ENCODE assay signal across 1 cellular context in the genomic region with DNA sequence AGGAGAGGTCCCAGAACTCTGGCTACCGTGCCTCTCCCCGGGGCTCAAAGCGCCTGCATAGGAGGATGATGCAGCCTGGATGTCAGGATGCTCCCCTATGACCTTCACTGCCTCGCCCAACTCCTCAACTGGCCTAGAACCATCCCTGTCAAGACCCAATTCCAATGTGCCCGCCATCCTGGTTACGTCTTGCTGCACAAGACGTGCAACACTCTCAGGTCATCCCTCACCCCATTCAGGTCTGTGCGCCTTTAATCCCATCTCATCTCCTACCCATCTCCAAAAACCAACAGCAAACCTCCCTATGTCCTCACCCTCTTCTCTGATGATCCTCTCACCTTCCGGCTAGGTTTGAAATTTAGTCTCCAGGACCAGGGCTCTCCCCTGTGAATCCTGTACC.
TF ChIP-seq lines count a peak whose summit lies in the region.

No MANE protein-coding gene starts in this region.

TF ChIP-seq in GM23338, 12 proteins besides CTCF, POLR2A, EP300 and RAD21:
- TF ChIP-seq, protein P1, sequence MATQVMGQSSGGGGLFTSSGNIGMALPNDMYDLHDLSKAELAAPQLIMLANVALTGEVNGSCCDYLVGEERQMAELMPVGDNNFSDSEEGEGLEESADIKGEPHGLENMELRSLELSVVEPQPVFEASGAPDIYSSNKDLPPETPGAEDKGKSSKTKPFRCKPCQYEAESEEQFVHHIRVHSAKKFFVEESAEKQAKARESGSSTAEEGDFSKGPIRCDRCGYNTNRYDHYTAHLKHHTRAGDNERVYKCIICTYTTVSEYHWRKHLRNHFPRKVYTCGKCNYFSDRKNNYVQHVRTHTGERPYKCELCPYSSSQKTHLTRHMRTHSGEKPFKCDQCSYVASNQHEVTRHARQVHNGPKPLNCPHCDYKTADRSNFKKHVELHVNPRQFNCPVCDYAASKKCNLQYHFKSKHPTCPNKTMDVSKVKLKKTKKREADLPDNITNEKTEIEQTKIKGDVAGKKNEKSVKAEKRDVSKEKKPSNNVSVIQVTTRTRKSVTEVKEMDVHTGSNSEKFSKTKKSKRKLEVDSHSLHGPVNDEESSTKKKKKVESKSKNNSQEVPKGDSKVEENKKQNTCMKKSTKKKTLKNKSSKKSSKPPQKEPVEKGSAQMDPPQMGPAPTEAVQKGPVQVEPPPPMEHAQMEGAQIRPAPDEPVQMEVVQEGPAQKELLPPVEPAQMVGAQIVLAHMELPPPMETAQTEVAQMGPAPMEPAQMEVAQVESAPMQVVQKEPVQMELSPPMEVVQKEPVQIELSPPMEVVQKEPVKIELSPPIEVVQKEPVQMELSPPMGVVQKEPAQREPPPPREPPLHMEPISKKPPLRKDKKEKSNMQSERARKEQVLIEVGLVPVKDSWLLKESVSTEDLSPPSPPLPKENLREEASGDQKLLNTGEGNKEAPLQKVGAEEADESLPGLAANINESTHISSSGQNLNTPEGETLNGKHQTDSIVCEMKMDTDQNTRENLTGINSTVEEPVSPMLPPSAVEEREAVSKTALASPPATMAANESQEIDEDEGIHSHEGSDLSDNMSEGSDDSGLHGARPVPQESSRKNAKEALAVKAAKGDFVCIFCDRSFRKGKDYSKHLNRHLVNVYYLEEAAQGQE (IDR thresholded peaks at IDR 0.05; ENCODE audit: unreplicated experiment) = no peak
- TF ChIP-seq ZNF114 (CRISPR knock-in tag; IDR thresholded peaks at IDR 0.05) (no peak), STAT1 (IDR thresholded peaks at IDR 0.05; ENCODE audit: unreplicated experiment) (no peak), ETS1 (IDR thresholded peaks at IDR 0.05) (no peak), JUNB (IDR thresholded peaks at IDR 0.05; ENCODE audit: unreplicated experiment) (no peak), ZNF331 (CRISPR knock-in tag; IDR thresholded peaks at IDR 0.05; ENCODE audit: low read depth) (no peak)
